ENCODE assay signal across 23 cellular contexts in the genomic region with DNA sequence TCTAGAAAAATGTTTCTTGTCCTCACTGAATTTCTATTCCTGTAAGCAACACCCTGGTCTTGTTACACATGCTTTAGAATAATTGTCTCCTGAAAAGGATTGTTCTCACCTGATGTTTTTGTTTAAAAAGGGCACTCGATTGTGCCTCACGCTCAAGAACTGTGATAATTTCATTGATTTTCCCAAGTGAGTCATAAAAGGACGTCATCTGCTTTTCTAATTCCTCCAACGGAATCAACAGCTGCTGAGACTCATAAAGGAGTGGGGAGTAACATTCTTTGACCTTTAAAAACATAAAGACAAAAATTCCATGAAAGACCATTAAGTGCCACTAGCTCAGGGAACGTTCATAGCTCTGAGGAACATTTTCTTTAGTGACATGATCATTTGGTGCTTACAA.
DNase-seq lines count a peak whose midpoint lies in the region; ATAC-seq and TF ChIP-seq lines count a peak whose summit lies in the region.
"Had no signal": no experiment of that assay in that cellular context is flagged by ENCODE, and none has a peak within 500 bp of the region (broad histone marks: within the 10 kb centered on the region; RNA-seq: fewer than 3 reads in every experiment).

No MANE protein-coding gene starts in this region.

- POLR2A ChIA-PET in HEK293 (lab: Yijun Ruan, JAX), result no interaction called here

- H3K27ac ChIP-seq in HEK293 (ENCODE audit: extremely low read depth, low read depth, low read length), result peak overlapping the region; percentile 31; the same call in 1 of the 2 replicates
- H3K27ac ChIP-seq in brain microvascular endothelial cell, result no peak overlapping the region
- H3K27ac ChIP-seq: coronary artery, epithelial cell of prostate, heart left ventricle, upper lobe of right lung had no signal

- in situ Hi-C loops in brain microvascular endothelial cell (cut with HindIII; ENCODE audit: low pct_ligation_motif_present, low sequenced_read_pairs), result no loop called here

- ATAC-seq in GM21717 (IDR thresholded peaks at IDR 0.05; ENCODE audit: unreplicated experiment) (no peak), HG02678 (IDR thresholded peaks at IDR 0.05; ENCODE audit: unreplicated experiment) (no peak)
- ATAC-seq: CD8-positive, alpha-beta T cell; stimulated activated naive CD8-positive, alpha-beta T cell treated with anti-CD3 and anti-CD28 coated beads, Interleukin-15, amount 100 ng/mL, for 72 hours; upper lobe of right lung had no signal

- H3K4me1 ChIP-seq in HEK293 (ENCODE audit: control insufficient read depth, insufficient read depth, low read length), result peaks cover 15% of the 10 kb centered on the region
- H3K4me1 ChIP-seq: upper lobe of right lung had no signal

- H3K27me3 ChIP-seq in brain microvascular endothelial cell (replicated peaks), result no peaks in the 10 kb centered on the region
- H3K27me3 ChIP-seq: heart left ventricle, upper lobe of right lung had no signal

- TF ChIP-seq CTCF in HEK293 (tag by site-specific recombination; IDR thresholded peaks at IDR 0.05) (no peak), brain microvascular endothelial cell (IDR thresholded peaks at IDR 0.05; ENCODE audit: low read depth, low read length, missing control alignments) (no peak)

- no peak overlapping the region for H3K4me3 ChIP-seq in HEK293 (ENCODE audit: low read depth, low read length)
- H3K4me3 ChIP-seq in brain microvascular endothelial cell (ENCODE audit: low read depth, low read length), result no peak overlapping the region
- H3K4me3 ChIP-seq: coronary artery, heart left ventricle, upper lobe of right lung had no signal

- H3K9me3 ChIP-seq in HEK293 (ENCODE audit: control insufficient read depth, insufficient read depth, low read depth, low read length), result no peaks in the 10 kb centered on the region
- H3K9me3 ChIP-seq: heart left ventricle, upper lobe of right lung had no signal

- H3K36me3 ChIP-seq in HEK293 (ENCODE audit: control insufficient read depth in 2 of 2, insufficient read depth in 1 of 2, low read length in 2 of 2) (no peaks in the 10 kb centered on the region), brain microvascular endothelial cell (replicated peaks) (no peaks in the 10 kb centered on the region)
- H3K36me3 ChIP-seq: upper lobe of right lung had no signal

- CTCF ChIA-PET in HEK293 (lab: Yijun Ruan, JAX), result interaction anchor here (0.6 to 1.1 kb wide), 3 partner anchors 27 to 157 kb away, joined by 4 read pairs; no protein-coding TSS in a partner anchor

- DNase-seq in AG20443 (ENCODE audit: low spot score), result peak; percentile 22
- DNase-seq in brain microvascular endothelial cell, result peak; percentile 25
- peak; percentile 55 for DNase-seq in myocyte (ENCODE audit: low read depth)
- DNase-seq in NCI-H2107 (lab: John Stamatoyannopoulos, UW), result no peak
- no peak for DNase-seq in DMS79 treated with DMSO at 0.1 percent for 48 hours (lab: John Stamatoyannopoulos, UW)
- DNase-seq: ACHN; activated CD4-positive, alpha-beta T cell treated with anti-CD3 and anti-CD28 coated beads, Interleukin-2, amount 10 ng/mL, durations not matched to agents 7 days and 5 days; activated CD8-positive, alpha-beta memory T cell treated with anti-CD3 and anti-CD28 coated beads, Interleukin-2, amount 50 U/mL, for 48 hours; activated naive CD4-positive, alpha-beta T cell; CD8-positive, alpha-beta T cell; heart left ventricle; mesenchymal stem cell; MV-4-11; NCI-H2081; NCI-H82; RPMI8226; stimulated activated naive CD8-positive, alpha-beta T cell treated with anti-CD3 and anti-CD28 coated beads, Interleukin-15, amount 100 ng/mL, for 72 hours; upper lobe of right lung had no signal

TF ChIP-seq in HEK293, 187 proteins besides CTCF, POLR2A, EP300 and RAD21 (continues in another document):
- TF ChIP-seq, protein P1, sequence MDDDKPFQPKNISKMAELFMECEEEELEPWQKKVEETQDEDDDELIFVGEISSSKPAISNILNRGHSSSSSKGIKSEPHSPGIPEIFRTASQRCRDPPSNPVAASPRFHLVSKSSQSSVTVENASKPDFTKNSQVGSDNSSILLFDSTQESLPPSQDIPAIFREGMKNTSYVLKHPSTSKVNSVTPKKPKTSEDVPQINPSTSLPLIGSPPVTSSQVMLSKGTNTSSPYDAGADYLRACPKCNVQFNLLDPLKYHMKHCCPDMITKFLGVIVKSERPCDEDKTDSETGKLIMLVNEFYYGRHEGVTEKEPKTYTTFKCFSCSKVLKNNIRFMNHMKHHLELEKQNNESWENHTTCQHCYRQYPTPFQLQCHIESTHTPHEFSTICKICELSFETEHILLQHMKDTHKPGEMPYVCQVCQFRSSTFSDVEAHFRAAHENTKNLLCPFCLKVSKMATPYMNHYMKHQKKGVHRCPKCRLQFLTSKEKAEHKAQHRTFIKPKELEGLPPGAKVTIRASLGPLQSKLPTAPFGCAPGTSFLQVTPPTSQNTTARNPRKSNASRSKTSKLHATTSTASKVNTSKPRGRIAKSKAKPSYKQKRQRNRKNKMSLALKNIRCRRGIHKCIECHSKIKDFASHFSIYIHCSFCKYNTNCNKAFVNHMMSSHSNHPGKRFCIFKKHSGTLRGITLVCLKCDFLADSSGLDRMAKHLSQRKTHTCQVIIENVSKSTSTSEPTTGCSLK (tag by site-specific recombination; IDR thresholded peaks at IDR 0.05), result no peak
- TF ChIP-seq ZNF335 (tag by site-specific recombination; conservative IDR thresholded peaks at IDR 0.05), result 0 out of 2 replicates have a peak, but pooled peaks have one; percentile 12
- TF ChIP-seq ZNF629 (tag by site-specific recombination; IDR thresholded peaks at IDR 0.05), result peak; percentile 81
- TF ChIP-seq, protein P2, sequence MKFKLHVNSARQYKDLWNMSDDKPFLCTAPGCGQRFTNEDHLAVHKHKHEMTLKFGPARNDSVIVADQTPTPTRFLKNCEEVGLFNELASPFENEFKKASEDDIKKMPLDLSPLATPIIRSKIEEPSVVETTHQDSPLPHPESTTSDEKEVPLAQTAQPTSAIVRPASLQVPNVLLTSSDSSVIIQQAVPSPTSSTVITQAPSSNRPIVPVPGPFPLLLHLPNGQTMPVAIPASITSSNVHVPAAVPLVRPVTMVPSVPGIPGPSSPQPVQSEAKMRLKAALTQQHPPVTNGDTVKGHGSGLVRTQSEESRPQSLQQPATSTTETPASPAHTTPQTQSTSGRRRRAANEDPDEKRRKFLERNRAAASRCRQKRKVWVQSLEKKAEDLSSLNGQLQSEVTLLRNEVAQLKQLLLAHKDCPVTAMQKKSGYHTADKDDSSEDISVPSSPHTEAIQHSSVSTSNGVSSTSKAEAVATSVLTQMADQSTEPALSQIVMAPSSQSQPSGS (tag by site-specific recombination; IDR thresholded peaks at IDR 0.05; ENCODE audit: low read depth), result peak; percentile 71
- TF ChIP-seq SCRT2 (tag by site-specific recombination; IDR thresholded peaks at IDR 0.05), result peak; percentile 78
- peak; percentile 54 for TF ChIP-seq KLF10 (tag by site-specific recombination; IDR thresholded peaks at IDR 0.05)
- no peak for TF ChIP-seq ZNF664 (tag by site-specific recombination; IDR thresholded peaks at IDR 0.05)
- TF ChIP-seq ZNF600 (tag by site-specific recombination; IDR thresholded peaks at IDR 0.05), result no peak
- TF ChIP-seq, protein P3, sequence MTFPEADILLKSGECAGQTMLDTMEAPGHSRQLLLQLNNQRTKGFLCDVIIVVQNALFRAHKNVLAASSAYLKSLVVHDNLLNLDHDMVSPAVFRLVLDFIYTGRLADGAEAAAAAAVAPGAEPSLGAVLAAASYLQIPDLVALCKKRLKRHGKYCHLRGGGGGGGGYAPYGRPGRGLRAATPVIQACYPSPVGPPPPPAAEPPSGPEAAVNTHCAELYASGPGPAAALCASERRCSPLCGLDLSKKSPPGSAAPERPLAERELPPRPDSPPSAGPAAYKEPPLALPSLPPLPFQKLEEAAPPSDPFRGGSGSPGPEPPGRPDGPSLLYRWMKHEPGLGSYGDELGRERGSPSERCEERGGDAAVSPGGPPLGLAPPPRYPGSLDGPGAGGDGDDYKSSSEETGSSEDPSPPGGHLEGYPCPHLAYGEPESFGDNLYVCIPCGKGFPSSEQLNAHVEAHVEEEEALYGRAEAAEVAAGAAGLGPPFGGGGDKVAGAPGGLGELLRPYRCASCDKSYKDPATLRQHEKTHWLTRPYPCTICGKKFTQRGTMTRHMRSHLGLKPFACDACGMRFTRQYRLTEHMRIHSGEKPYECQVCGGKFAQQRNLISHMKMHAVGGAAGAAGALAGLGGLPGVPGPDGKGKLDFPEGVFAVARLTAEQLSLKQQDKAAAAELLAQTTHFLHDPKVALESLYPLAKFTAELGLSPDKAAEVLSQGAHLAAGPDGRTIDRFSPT (tag by site-specific recombination; IDR thresholded peaks at IDR 0.05), result peak; percentile 47; the same call in 1 of the 2 replicates
- TF ChIP-seq OVOL3 (tag by site-specific recombination; IDR thresholded peaks at IDR 0.05), result 0 out of 2 replicates have a peak, but pooled peaks have one; percentile 22
- TF ChIP-seq, protein P4, sequence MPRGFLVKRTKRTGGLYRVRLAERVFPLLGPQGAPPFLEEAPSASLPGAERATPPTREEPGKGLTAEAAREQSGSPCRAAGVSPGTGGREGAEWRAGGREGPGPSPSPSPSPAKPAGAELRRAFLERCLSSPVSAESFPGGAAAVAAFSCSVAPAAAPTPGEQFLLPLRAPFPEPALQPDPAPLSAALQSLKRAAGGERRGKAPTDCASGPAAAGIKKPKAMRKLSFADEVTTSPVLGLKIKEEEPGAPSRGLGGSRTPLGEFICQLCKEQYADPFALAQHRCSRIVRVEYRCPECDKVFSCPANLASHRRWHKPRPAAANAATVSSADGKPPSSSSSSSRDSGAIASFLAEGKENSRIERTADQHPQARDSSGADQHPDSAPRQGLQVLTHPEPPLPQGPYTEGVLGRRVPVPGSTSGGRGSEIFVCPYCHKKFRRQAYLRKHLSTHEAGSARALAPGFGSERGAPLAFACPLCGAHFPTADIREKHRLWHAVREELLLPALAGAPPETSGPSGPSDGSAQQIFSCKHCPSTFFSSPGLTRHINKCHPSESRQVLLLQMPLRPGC (tag by site-specific recombination; IDR thresholded peaks at IDR 0.05), result 0 out of 2 replicates have a peak, but pooled peaks have one; percentile 45
- 0 out of 2 replicates have a peak, but pooled peaks have one; percentile 15 for TF ChIP-seq MZF1 (tag by site-specific recombination; IDR thresholded peaks at IDR 0.05; ENCODE audit: borderline replicate concordance)

Comparison
In these comparisons a context has a peak if more than half of its experiments do, and no peak if none do; other contexts are left out.
1. DNase-seq: peak in AG20443 (single experiment), brain microvascular endothelial cell (single experiment) and myocyte (single experiment); none in NCI-H2107 (single experiment) and DMS79 treated with DMSO at 0.1 percent for 48 hours (single experiment).